Comparison of ENCODE assay signal across 11 cellular contexts in the genomic region with DNA sequence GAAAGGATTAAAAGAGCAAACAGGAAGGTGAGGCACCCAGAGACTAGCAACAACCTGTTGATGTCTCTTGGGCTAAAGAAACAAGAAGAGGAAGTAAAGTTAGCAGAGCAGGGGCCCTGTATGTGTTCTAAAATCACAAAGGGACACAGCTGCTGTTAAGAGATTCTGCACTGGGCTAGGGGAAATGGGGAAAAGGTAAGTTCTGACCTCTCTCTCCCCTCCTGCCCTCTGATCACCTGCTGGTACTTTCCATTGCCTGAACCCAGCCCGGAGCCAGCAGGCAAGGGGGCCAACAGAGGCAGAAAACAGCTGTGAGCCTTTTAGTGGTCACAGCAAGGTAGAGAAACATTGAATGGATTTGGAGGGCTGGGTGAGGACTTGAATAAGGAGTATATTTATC. TPM values are rescaled to one million over a fixed set of nuclear protein-coding genes. Genes with fewer than 3 reads are reported as not detected.
DNase-seq lines count a peak whose midpoint lies in the region; ATAC-seq, FAIRE-seq and TF ChIP-seq lines count a peak whose summit lies in the region.
"Had no signal": no experiment of that assay in that cellular context is flagged by ENCODE, and none has a peak within 500 bp of the region (broad histone marks: within the 10 kb centered on the region; RNA-seq: fewer than 3 reads in every experiment).

No MANE protein-coding gene starts in this region.

- H3K9me3 ChIP-seq in OCI-LY3 (ENCODE audit: insufficient read depth, low read length) = no peaks in the 10 kb centered on the region
- H3K9me3 ChIP-seq: adrenal gland had no signal

- peak overlapping the region; percentile 13; the same call in 1 of the 2 replicates for H2AFZ ChIP-seq in OCI-LY3 (ENCODE audit: low read depth, low read length)

- CTCF ChIA-PET in T-cell (lab: Charles Lee) = no interaction called here

- no peak for TF ChIP-seq POLR2A in GM12892 (IDR thresholded peaks at IDR 0.05; ENCODE audit: low read depth, low read length)

- peaks cover 5 to 13% (median 6%) of the 10 kb centered on the region in 3 donors for H3K9me3 Mint-ChIP-seq in T-cell
- H3K9me3 Mint-ChIP-seq: CD8-positive, alpha-beta T cell had no signal

- TF ChIP-seq CTCF in OCI-LY3 (IDR thresholded peaks at IDR 0.05; ENCODE audit: low read depth, low read length) = peak; percentile 42

- peak overlapping the region; percentile 57 for H3K4me3 ChIP-seq in OCI-LY3 (ENCODE audit: low read length)
- H3K4me3 ChIP-seq: adrenal gland had no signal

- H4K20me1 ChIP-seq in OCI-LY3 (ENCODE audit: insufficient read depth, low read length) = no peaks in the 10 kb centered on the region

- no peak overlapping the region for H3K4me3 Mint-ChIP-seq in T-cell
- H3K4me3 Mint-ChIP-seq: CD8-positive, alpha-beta T cell had no signal

- H3K4me1 Mint-ChIP-seq in T-cell = no peaks in the 10 kb centered on the region

- POLR2A ChIA-PET in T-cell (lab: Charles Lee) = no interaction called here

- peak overlapping the region; percentile 67 for H3K4me2 ChIP-seq in OCI-LY3 (ENCODE audit: low read length)

- peak; percentile 98 for FAIRE-seq in GM12892 (lab: Jason Lieb, UNC)

- H3K9ac ChIP-seq in OCI-LY3 (ENCODE audit: low read length) = no peak overlapping the region; the same call in 1 of the 2 replicates

- H3K27ac Mint-ChIP-seq in T-cell = no peak overlapping the region
- H3K27ac Mint-ChIP-seq: CD8-positive, alpha-beta T cell had no signal

- peaks cover 53% of the 10 kb centered on the region for H3K4me1 ChIP-seq in OCI-LY3 (ENCODE audit: low read length)
- H3K4me1 ChIP-seq: adrenal gland had no signal

- ATAC-seq in GM21360 (IDR thresholded peaks at IDR 0.05; ENCODE audit: unreplicated experiment) (peak; percentile 62), HG03066 (IDR thresholded peaks at IDR 0.05; ENCODE audit: low read depth, unreplicated experiment) (peak; percentile 51), T-cell (replicated peaks in 1 of 4) (no peak)
- ATAC-seq: CD8-positive, alpha-beta T cell had no signal

- H3K36me3 ChIP-seq in OCI-LY3 (replicated peaks; ENCODE audit: low read depth, low read length) = no peaks in the 10 kb centered on the region
- H3K36me3 ChIP-seq: adrenal gland had no signal

- H3K36me3 Mint-ChIP-seq in T-cell = no peaks in the 10 kb centered on the region
- H3K36me3 Mint-ChIP-seq: CD8-positive, alpha-beta T cell had no signal

- DNase-seq in GM12892 (ENCODE audit: insufficient read length) = peak; percentile 3
- no peak for DNase-seq in T-cell
- no peak for DNase-seq in activated CD4-positive, alpha-beta T cell treated with anti-CD3 and anti-CD28 coated beads for 4 hours
- no peak for DNase-seq in SW 1271 (lab: John Stamatoyannopoulos, UW)
- DNase-seq in NCI-H146 treated with DMSO at 0.1 percent for 48 hours (lab: John Stamatoyannopoulos, UW; ENCODE audit: unreplicated experiment) = no peak
- DNase-seq: adrenal gland; CD8-positive, alpha-beta T cell; NCI-H510A had no signal

- peaks cover 23 to 47% of the 10 kb centered on the region in 2 donors for H3K27me3 Mint-ChIP-seq in T-cell

- no peaks in the 10 kb centered on the region for H3K27me3 ChIP-seq in OCI-LY3 (ENCODE audit: low read depth, low read length)
- H3K27me3 ChIP-seq: adrenal gland had no signal

- H3K27ac ChIP-seq in OCI-LY3 (ENCODE audit: low read length) = peak overlapping the region; percentile 83
- H3K27ac ChIP-seq: adrenal gland had no signal

- H3K79me2 ChIP-seq in OCI-LY3 (ENCODE audit: low read length) = no peaks in the 10 kb centered on the region

RNA-seq across cellular contexts. Expression of a gene that starts 13.5 kb away (rescaled TPM):
- polyA plus RNA-seq in GM12892 (2012; ENCODE audit: missing spikeins) = 3.4 TPM
- total RNA-seq in T-cell = under 1 TPM in 3 of 5 donors, not detected in 2; 0.47 to 0.89 (median 0.73) TPM
- total RNA-seq: CD8-positive, alpha-beta T cell had no signal

Comparison
In these comparisons a context has a peak if more than half of its experiments do, and no peak if none do; other contexts are left out.
1. ATAC-seq: peak in GM21360 (single experiment) and HG03066 (single experiment); none in T-cell (0 of 4).